ENCODE assay signal across 1 cellular context in the genomic region with DNA sequence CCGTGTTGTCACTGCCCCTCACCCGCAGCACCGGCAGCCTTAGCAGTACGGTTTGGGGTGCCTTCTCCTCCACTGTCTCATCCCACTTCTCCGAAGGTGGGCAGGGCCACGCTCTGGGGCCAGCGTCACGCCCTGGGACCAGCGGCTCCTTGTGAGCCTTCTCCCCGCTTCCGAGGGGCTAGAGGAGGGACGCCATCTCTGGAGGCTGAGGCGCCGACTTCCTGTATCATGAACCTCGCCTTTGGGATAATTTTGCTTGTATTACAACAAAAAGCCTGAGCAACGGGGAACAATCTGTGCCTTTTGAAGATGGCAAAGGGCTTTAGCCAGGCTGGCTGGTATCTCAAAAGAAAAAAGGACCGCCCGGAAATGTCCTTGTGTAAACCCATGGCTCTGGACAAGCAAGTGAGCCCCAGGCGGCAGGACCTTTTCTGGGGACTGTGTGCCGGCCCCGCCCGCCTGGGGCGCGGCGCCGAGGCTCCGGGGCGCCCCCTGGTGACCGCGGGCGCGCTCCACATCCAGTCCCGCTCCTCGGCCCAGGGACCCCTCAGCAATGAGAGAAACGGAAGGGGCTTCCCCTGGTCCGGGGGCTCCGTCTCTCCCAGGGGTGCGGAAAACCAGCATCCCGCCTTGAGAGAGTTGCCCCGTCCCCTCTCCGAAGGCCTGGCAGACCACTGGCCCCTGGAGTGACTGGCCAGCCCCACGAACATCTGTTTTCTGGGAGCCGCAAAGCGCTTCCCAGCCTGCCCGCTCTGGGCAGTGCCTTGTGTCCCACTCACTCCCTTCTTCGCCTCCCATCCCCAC.
TF ChIP-seq lines count a peak whose summit lies in the region.

No MANE protein-coding gene starts in this region.

TF ChIP-seq in K562, 482 proteins besides CTCF, POLR2A, EP300 and RAD21 (continued from another document):
- TF ChIP-seq, protein P1, sequence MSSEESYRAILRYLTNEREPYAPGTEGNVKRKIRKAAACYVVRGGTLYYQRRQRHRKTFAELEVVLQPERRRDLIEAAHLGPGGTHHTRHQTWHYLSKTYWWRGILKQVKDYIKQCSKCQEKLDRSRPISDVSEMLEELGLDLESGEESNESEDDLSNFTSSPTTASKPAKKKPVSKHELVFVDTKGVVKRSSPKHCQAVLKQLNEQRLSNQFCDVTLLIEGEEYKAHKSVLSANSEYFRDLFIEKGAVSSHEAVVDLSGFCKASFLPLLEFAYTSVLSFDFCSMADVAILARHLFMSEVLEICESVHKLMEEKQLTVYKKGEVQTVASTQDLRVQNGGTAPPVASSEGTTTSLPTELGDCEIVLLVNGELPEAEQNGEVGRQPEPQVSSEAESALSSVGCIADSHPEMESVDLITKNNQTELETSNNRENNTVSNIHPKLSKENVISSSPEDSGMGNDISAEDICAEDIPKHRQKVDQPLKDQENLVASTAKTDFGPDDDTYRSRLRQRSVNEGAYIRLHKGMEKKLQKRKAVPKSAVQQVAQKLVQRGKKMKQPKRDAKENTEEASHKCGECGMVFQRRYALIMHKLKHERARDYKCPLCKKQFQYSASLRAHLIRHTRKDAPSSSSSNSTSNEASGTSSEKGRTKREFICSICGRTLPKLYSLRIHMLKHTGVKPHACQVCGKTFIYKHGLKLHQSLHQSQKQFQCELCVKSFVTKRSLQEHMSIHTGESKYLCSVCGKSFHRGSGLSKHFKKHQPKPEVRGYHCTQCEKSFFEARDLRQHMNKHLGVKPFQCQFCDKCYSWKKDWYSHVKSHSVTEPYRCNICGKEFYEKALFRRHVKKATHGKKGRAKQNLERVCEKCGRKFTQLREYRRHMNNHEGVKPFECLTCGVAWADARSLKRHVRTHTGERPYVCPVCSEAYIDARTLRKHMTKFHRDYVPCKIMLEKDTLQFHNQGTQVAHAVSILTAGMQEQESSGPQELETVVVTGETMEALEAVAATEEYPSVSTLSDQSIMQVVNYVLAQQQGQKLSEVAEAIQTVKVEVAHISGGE (CRISPR knock-in tag; IDR thresholded peaks at IDR 0.05): 0 out of 6 replicates have a peak, but pooled peaks of 1 of the 3 experiments have one; percentile 46
- TF ChIP-seq ZNF436 (CRISPR knock-in tag; IDR thresholded peaks at IDR 0.05) (no peak), KDM1A (IDR thresholded peaks at IDR 0.05) (no peak), HMG20B (CRISPR knock-in tag; IDR thresholded peaks at IDR 0.05) (no peak), ZSCAN32 (CRISPR knock-in tag; IDR thresholded peaks at IDR 0.05) (no peak), DDX20 (tag; IDR thresholded peaks at IDR 0.05; ENCODE audit: low read depth) (no peak), SMARCC2 (IDR thresholded peaks at IDR 0.05; ENCODE audit: low read depth) (no peak), ARID2 (IDR thresholded peaks at IDR 0.05) (no peak), ZNF511 (CRISPR knock-in tag; IDR thresholded peaks at IDR 0.05) (no peak; the same call in 1 of the 2 replicates), BCOR (IDR thresholded peaks at IDR 0.05) (no peak), RCOR1 (IDR thresholded peaks at IDR 0.05; ENCODE audit: borderline replicate concordance in 1 of 2, low read depth in 2 of 2, low read length in 2 of 2) (no peak), THRA (IDR thresholded peaks at IDR 0.05) (no peak), ZNF143 (CRISPR knock-in tag; IDR thresholded peaks at IDR 0.05) (no peak), ZKSCAN8 (CRISPR knock-in tag; IDR thresholded peaks at IDR 0.05) (peak; percentile 82; the same call in 1 of the 2 replicates), STAT5A (IDR thresholded peaks at IDR 0.05; ENCODE audit: borderline replicate concordance, low read length) (no peak), ZSCAN29 (IDR thresholded peaks at IDR 0.05) (no peak), CREB3L1 (IDR thresholded peaks at IDR 0.05; ENCODE audit: borderline replicate concordance, low read depth) (no peak), TCFL5 (CRISPR knock-in tag; conservative IDR thresholded peaks at IDR 0.05) (no peak), NFIC (IDR thresholded peaks at IDR 0.05) (0 out of 2 replicates have a peak, but pooled peaks have one; percentile 12), ZFP36 (IDR thresholded peaks at IDR 0.05; ENCODE audit: low read depth, low read length, partially characterized antibody) (peak; percentile 19), FOXK2 (conservative IDR thresholded peaks at IDR 0.05 in 1 of 2, IDR thresholded peaks at IDR 0.05 in 1 of 2; ENCODE audit: low read depth in 2 of 2) (0 out of 4 replicates have a peak, but pooled peaks of 1 of the 2 experiments have one; percentile 15), EP400 (IDR thresholded peaks at IDR 0.05) (no peak), ZNF354B (CRISPR knock-in tag; IDR thresholded peaks at IDR 0.05) (no peak), KAT8 (IDR thresholded peaks at IDR 0.05; ENCODE audit: low read depth) (no peak), ZNF584 (CRISPR knock-in tag; IDR thresholded peaks at IDR 0.05; ENCODE audit: low read depth) (no peak), SMAD3 (CRISPR knock-in tag; conservative IDR thresholded peaks at IDR 0.05) (no peak), ARHGAP35 (IDR thresholded peaks at IDR 0.05; ENCODE audit: partially characterized antibody) (no peak), ELF1 (tag; IDR thresholded peaks at IDR 0.05) (peak; percentile 65), NR2F6 (CRISPR knock-in tag; IDR thresholded peaks at IDR 0.05) (no peak), ZC3H4 (CRISPR knock-in tag; IDR thresholded peaks at IDR 0.05; ENCODE audit: borderline replicate concordance) (0 out of 2 replicates have a peak, but pooled peaks have one; percentile 21), CCNT2 (IDR thresholded peaks at IDR 0.05; ENCODE audit: borderline replicate concordance, extremely low read depth, insufficient read length, low read depth, low read length) (peak; percentile 31), ATF7 (IDR thresholded peaks at IDR 0.05) (peak; percentile 22; the same call in 1 of the 2 replicates), E2F6 (IDR thresholded peaks at IDR 0.05; ENCODE audit: borderline replicate concordance in 1 of 2, extremely low read depth in 1 of 2, insufficient read depth in 1 of 2, insufficient read length in 1 of 2, low read depth in 1 of 2, low read length in 1 of 2, poor library complexity in 1 of 2, severe bottlenecking in 1 of 2) (peak in 1 of 2 experiments; percentile 55), HDAC3 (IDR thresholded peaks at IDR 0.05; ENCODE audit: borderline replicate concordance, partially characterized antibody) (no peak)
- TF ChIP-seq, protein P2, sequence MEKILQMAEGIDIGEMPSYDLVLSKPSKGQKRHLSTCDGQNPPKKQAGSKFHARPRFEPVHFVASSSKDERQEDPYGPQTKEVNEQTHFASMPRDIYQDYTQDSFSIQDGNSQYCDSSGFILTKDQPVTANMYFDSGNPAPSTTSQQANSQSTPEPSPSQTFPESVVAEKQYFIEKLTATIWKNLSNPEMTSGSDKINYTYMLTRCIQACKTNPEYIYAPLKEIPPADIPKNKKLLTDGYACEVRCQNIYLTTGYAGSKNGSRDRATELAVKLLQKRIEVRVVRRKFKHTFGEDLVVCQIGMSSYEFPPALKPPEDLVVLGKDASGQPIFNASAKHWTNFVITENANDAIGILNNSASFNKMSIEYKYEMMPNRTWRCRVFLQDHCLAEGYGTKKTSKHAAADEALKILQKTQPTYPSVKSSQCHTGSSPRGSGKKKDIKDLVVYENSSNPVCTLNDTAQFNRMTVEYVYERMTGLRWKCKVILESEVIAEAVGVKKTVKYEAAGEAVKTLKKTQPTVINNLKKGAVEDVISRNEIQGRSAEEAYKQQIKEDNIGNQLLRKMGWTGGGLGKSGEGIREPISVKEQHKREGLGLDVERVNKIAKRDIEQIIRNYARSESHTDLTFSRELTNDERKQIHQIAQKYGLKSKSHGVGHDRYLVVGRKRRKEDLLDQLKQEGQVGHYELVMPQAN (IDR thresholded peaks at IDR 0.05; ENCODE audit: borderline replicate concordance): no peak
- TF ChIP-seq, protein P3, sequence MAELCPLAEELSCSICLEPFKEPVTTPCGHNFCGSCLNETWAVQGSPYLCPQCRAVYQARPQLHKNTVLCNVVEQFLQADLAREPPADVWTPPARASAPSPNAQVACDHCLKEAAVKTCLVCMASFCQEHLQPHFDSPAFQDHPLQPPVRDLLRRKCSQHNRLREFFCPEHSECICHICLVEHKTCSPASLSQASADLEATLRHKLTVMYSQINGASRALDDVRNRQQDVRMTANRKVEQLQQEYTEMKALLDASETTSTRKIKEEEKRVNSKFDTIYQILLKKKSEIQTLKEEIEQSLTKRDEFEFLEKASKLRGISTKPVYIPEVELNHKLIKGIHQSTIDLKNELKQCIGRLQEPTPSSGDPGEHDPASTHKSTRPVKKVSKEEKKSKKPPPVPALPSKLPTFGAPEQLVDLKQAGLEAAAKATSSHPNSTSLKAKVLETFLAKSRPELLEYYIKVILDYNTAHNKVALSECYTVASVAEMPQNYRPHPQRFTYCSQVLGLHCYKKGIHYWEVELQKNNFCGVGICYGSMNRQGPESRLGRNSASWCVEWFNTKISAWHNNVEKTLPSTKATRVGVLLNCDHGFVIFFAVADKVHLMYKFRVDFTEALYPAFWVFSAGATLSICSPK (IDR thresholded peaks at IDR 0.05; ENCODE audit: borderline replicate concordance): no peak
- TF ChIP-seq, protein P4, sequence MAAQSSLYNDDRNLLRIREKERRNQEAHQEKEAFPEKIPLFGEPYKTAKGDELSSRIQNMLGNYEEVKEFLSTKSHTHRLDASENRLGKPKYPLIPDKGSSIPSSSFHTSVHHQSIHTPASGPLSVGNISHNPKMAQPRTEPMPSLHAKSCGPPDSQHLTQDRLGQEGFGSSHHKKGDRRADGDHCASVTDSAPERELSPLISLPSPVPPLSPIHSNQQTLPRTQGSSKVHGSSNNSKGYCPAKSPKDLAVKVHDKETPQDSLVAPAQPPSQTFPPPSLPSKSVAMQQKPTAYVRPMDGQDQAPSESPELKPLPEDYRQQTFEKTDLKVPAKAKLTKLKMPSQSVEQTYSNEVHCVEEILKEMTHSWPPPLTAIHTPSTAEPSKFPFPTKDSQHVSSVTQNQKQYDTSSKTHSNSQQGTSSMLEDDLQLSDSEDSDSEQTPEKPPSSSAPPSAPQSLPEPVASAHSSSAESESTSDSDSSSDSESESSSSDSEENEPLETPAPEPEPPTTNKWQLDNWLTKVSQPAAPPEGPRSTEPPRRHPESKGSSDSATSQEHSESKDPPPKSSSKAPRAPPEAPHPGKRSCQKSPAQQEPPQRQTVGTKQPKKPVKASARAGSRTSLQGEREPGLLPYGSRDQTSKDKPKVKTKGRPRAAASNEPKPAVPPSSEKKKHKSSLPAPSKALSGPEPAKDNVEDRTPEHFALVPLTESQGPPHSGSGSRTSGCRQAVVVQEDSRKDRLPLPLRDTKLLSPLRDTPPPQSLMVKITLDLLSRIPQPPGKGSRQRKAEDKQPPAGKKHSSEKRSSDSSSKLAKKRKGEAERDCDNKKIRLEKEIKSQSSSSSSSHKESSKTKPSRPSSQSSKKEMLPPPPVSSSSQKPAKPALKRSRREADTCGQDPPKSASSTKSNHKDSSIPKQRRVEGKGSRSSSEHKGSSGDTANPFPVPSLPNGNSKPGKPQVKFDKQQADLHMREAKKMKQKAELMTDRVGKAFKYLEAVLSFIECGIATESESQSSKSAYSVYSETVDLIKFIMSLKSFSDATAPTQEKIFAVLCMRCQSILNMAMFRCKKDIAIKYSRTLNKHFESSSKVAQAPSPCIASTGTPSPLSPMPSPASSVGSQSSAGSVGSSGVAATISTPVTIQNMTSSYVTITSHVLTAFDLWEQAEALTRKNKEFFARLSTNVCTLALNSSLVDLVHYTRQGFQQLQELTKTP (IDR thresholded peaks at IDR 0.05; ENCODE audit: low read depth in 1 of 2, partially characterized antibody in 2 of 2): no peak
- TF ChIP-seq, protein P5, sequence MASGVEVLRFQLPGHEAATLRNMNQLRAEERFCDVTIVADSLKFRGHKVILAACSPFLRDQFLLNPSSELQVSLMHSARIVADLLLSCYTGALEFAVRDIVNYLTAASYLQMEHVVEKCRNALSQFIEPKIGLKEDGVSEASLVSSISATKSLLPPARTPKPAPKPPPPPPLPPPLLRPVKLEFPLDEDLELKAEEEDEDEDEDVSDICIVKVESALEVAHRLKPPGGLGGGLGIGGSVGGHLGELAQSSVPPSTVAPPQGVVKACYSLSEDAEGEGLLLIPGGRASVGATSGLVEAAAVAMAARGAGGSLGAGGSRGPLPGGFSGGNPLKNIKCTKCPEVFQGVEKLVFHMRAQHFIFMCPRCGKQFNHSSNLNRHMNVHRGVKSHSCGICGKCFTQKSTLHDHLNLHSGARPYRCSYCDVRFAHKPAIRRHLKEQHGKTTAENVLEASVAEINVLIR (CRISPR knock-in tag; IDR thresholded peaks at IDR 0.05): no peak
